ENCODE assay signal across 9 cellular contexts in genomic region chr4:163344147-163345050, GRCh38. TPM values are rescaled to one million over a fixed set of nuclear protein-coding genes. Genes with fewer than 3 reads are reported as not detected.
DNase-seq lines count a peak whose midpoint lies in the region; ATAC-seq and TF ChIP-seq lines count a peak whose summit lies in the region.
"Had no signal": no experiment of that assay in that cellular context is flagged by ENCODE, and none has a peak within 500 bp of the region (broad histone marks: within the 10 kb centered on the region; RNA-seq: fewer than 3 reads in every experiment).

No MANE protein-coding gene starts in this region.

- H3K9me3 ChIP-seq in HUES64 (ENCODE audit: insufficient read depth, low read depth, low read length) (no peaks in the 10 kb centered on the region), smooth muscle cell (replicated peaks; ENCODE audit: low read depth) (no peaks in the 10 kb centered on the region)

- H3K4me1 ChIP-seq in HUES64 (ENCODE audit: insufficient read depth, low read length), result peaks cover 4% of the 10 kb centered on the region; the same call in 1 of the 2 replicates
- H3K4me1 ChIP-seq in smooth muscle cell (ENCODE audit: low read depth), result no peaks in the 10 kb centered on the region

- peak overlapping the region; percentile 71 for H2AFZ ChIP-seq in smooth muscle cell (ENCODE audit: low read depth)

- DNase-seq in left lobe of liver (ENCODE audit: low spot score) (no peak), smooth muscle cell (lab: John Stamatoyannopoulos, UW; ENCODE audit: unreplicated experiment) (no peak), G401 (ENCODE audit: low spot score) (no peak), GM19238 (ENCODE audit: insufficient read length, low spot score) (no peak), SHP77 treated with DMSO at 0.1 percent for 48 hours (lab: John Stamatoyannopoulos, UW) (no peak)
- DNase-seq in activated CD4-positive, CD25-positive, alpha-beta regulatory T cell (lab: John Stamatoyannopoulos, UW), result no peak
- DNase-seq: SIG-M5 had no signal

- H4K20me1 ChIP-seq in smooth muscle cell (ENCODE audit: low read depth), result no peaks in the 10 kb centered on the region

- H3K27me3 ChIP-seq in HUES64 (ENCODE audit: insufficient read depth, low read length) (peaks cover 66% of the 10 kb centered on the region), smooth muscle cell (ENCODE audit: low read depth) (peaks cover 79% of the 10 kb centered on the region)

- WGBS in HUES64, result 2% methylated on average over 50 of the region's 50 CpGs
- 3% methylated on average over 43 of the region's 50 CpGs for WGBS in smooth muscle cell (ENCODE audit: low lambda C conversion rate)

- H3K4me2 ChIP-seq in smooth muscle cell, result peak overlapping the region; percentile 91

- H3K27ac ChIP-seq in HUES64 (ENCODE audit: low read depth, low read length), result no peak overlapping the region
- peak overlapping the region; percentile 63 for H3K27ac ChIP-seq in cingulate gyrus (ENCODE audit: low read depth, low read length)
- H3K27ac ChIP-seq in smooth muscle cell (ENCODE audit: low read depth), result no peak overlapping the region

- H3K9ac ChIP-seq in HUES64 (ENCODE audit: low read depth, low read length), result peak overlapping the region; percentile 54; the same call in 1 of the 2 replicates
- no peak overlapping the region for H3K9ac ChIP-seq in smooth muscle cell (ENCODE audit: low read depth)

- TF ChIP-seq CTCF in smooth muscle cell (IDR thresholded peaks at IDR 0.05; ENCODE audit: borderline replicate concordance, insufficient read depth, poor library complexity, severe bottlenecking), result no peak

- H3K36me3 ChIP-seq in HUES64 (ENCODE audit: insufficient read depth, low read length) (no peaks in the 10 kb centered on the region), smooth muscle cell (ENCODE audit: low read depth) (no peaks in the 10 kb centered on the region)

- in situ Hi-C loops in G401 (cut with HindIII; ENCODE audit: low sequenced_read_pairs), result no loop called here

- ATAC-seq in left lobe of liver, result peak; percentile 53

- no peaks in the 10 kb centered on the region for H3K79me2 ChIP-seq in smooth muscle cell (ENCODE audit: low read depth)

- H3F3A ChIP-seq in smooth muscle cell (ENCODE audit: low read depth), result no peaks in the 10 kb centered on the region

- H3K4me3 ChIP-seq in HUES64 (ENCODE audit: low read length) (peak overlapping the region; percentile 84), smooth muscle cell (peak overlapping the region; percentile 65)

RNA-seq across cellular contexts. Expression of gene NPY5R, which starts 0.7 kb away (rescaled TPM):
- 0.80 TPM for polyA plus RNA-seq in HUES64 (2013, experiment 1 of 2)
- polyA plus RNA-seq in HUES64 (2013, experiment 2 of 2), result 1.5 TPM
- total RNA-seq in left lobe of liver (not detected), smooth muscle cell (1.7 and 5.5 TPM in 2 replicates)
- 1.1 and 1.4 TPM in 2 replicates for polyA plus RNA-seq in smooth muscle cell
- total RNA-seq in G401 (2014; rRNA removed; shearing (Covaris generic)), result not detected in 2 replicates

RNA-seq across cellular contexts. Expression of gene NPY1R, which starts 12.0 kb away (rescaled TPM):
- 3.8 TPM for polyA plus RNA-seq in HUES64 (2013, experiment 1 of 2)
- polyA plus RNA-seq in HUES64 (2013, experiment 2 of 2), result 3.3 TPM
- total RNA-seq in left lobe of liver (3.2 TPM), smooth muscle cell (44.9 and 46.0 TPM in 2 replicates)
- polyA plus RNA-seq in smooth muscle cell, result 18.3 and 25.2 TPM in 2 replicates
- not detected in 2 replicates for total RNA-seq in G401 (2014; rRNA removed; shearing (Covaris generic))

Comparison
In these comparisons a context has a peak if more than half of its experiments do, and no peak if none do; other contexts are left out.
1. RNA of gene NPY1R, which starts 12.0 kb away (total RNA-seq): 44.9 to 46.0 TPM in smooth muscle cell; 3.2 TPM in left lobe of liver (single experiment) and not detected in G401; every median in the first group is over 10 times any median in the second.